ENCODE assay signal across 14 cellular contexts in genomic region chr1:115164940-115165718, GRCh38.
DNase-seq lines count a peak whose midpoint lies in the region; ATAC-seq, FAIRE-seq and TF ChIP-seq lines count a peak whose summit lies in the region.
"Had no signal": no experiment of that assay in that cellular context is flagged by ENCODE, and none has a peak within 500 bp of the region (broad histone marks: within the 10 kb centered on the region; RNA-seq: fewer than 3 reads in every experiment).

No MANE protein-coding gene starts in this region.

- H3K4me1 Mint-ChIP-seq in activated CD4-positive, alpha-beta T cell treated with anti-CD3 and anti-CD28 coated beads for 36 hours, result peaks cover 3% of the 10 kb centered on the region
- H3K4me1 Mint-ChIP-seq in stimulated activated naive CD8-positive, alpha-beta T cell treated with anti-CD3 and anti-CD28 coated beads, Interleukin-15, amount 100 ng/mL, for 72 hours, result peaks cover 8% of the 10 kb centered on the region
- H3K4me1 Mint-ChIP-seq in stimulated activated effector memory CD8-positive, alpha-beta T cell treated with anti-CD3 and anti-CD28 coated beads, Interleukin-12 subunit alpha, Interleukin-12 subunit beta, amount 100 ng/mL, for 72 hours, result peaks cover 6% of the 10 kb centered on the region
- H3K4me1 Mint-ChIP-seq: CD8-positive, alpha-beta memory T cell had no signal

- no peaks in the 10 kb centered on the region for H3K36me3 Mint-ChIP-seq in activated CD4-positive, alpha-beta T cell treated with anti-CD3 and anti-CD28 coated beads for 36 hours (ENCODE audit: low read depth)
- H3K36me3 Mint-ChIP-seq in stimulated activated effector memory CD8-positive, alpha-beta T cell treated with anti-CD3 and anti-CD28 coated beads, Interleukin-12 subunit alpha, Interleukin-12 subunit beta, amount 100 ng/mL, for 72 hours, result no peaks in the 10 kb centered on the region
- H3K36me3 Mint-ChIP-seq: CD8-positive, alpha-beta memory T cell had no signal

- no TSS peak for BruUV-seq in GM12878 (replicated peaks; lab: Mats Ljungman, UMichigan)

- TF ChIP-seq POLR2A in GM12878 (IDR thresholded peaks at IDR 0.05; ENCODE audit: low read depth, low read length), result no peak

- no peaks in the 10 kb centered on the region for H3K79me2 ChIP-seq in GM12878 (ENCODE audit: control insufficient read depth, insufficient read depth, low read length)

- TF ChIP-seq CTCF in GM12878 (IDR thresholded peaks at IDR 0.05 in 2 of 3, conservative IDR thresholded peaks at IDR 0.05 in 1 of 3; ENCODE audit: control insufficient read depth in 2 of 3, extremely low read depth in 1 of 3, insufficient read depth in 1 of 3, low read depth in 3 of 3, low read length in 3 of 3), result no peak

- no peaks in the 10 kb centered on the region for H3K9me3 Mint-ChIP-seq in activated CD4-positive, alpha-beta T cell treated with anti-CD3 and anti-CD28 coated beads for 36 hours (ENCODE audit: low read depth)
- H3K9me3 Mint-ChIP-seq in stimulated activated naive CD8-positive, alpha-beta T cell treated with anti-CD3 and anti-CD28 coated beads, Interleukin-15, amount 100 ng/mL, for 72 hours, result peaks cover 0 to 5% of the 10 kb centered on the region in 2 donors
- H3K9me3 Mint-ChIP-seq in stimulated activated effector memory CD8-positive, alpha-beta T cell treated with anti-CD3 and anti-CD28 coated beads, Interleukin-12 subunit alpha, Interleukin-12 subunit beta, amount 100 ng/mL, for 72 hours, result no peaks in the 10 kb centered on the region
- H3K9me3 Mint-ChIP-seq: CD8-positive, alpha-beta memory T cell had no signal

- H3K27me3 ChIP-seq in GM12878 (replicated peaks in 1 of 2; ENCODE audit: control insufficient read depth in 2 of 2, insufficient read depth in 2 of 2, low read length in 1 of 2), result no peaks in the 10 kb centered on the region
- H3K27me3 ChIP-seq: BLaER1 had no signal

- H2AFZ ChIP-seq in GM12878 (ENCODE audit: control insufficient read depth, low read depth, low read length), result no peak overlapping the region

- 7% methylated on average over 6 of the region's 6 CpGs for WGBS in GM12878 (ENCODE audit: insufficient coverage, insufficient replicate concordance, low lambda C conversion rate, missing lambda C conversion rate)

- peaks cover 32% of the 10 kb centered on the region for H3K27me3 Mint-ChIP-seq in activated CD4-positive, alpha-beta T cell treated with anti-CD3 and anti-CD28 coated beads for 36 hours
- H3K27me3 Mint-ChIP-seq in stimulated activated naive CD8-positive, alpha-beta T cell treated with anti-CD3 and anti-CD28 coated beads, Interleukin-15, amount 100 ng/mL, for 72 hours, result peaks cover 22% of the 10 kb centered on the region

- no peak overlapping the region for H3K4me3 Mint-ChIP-seq in activated CD4-positive, alpha-beta T cell treated with anti-CD3 and anti-CD28 coated beads for 36 hours
- no peak overlapping the region for H3K4me3 Mint-ChIP-seq in stimulated activated naive CD8-positive, alpha-beta T cell treated with anti-CD3 and anti-CD28 coated beads, Interleukin-15, amount 100 ng/mL, for 72 hours
- no peak overlapping the region for H3K4me3 Mint-ChIP-seq in stimulated activated effector memory CD8-positive, alpha-beta T cell treated with anti-CD3 and anti-CD28 coated beads, Interleukin-12 subunit alpha, Interleukin-12 subunit beta, amount 100 ng/mL, for 72 hours
- H3K4me3 Mint-ChIP-seq: CD8-positive, alpha-beta memory T cell had no signal

- SMC1A ChIA-PET in GM12878 (lab: Charles Lee; ENCODE audit: uncharacterized antibody, unreplicated experiment), result no interaction called here

- no peaks in the 10 kb centered on the region for H4K20me1 ChIP-seq in GM12878 (ENCODE audit: control insufficient read depth, insufficient read depth)
- H4K20me1 ChIP-seq: BLaER1 had no signal

- no peak for FAIRE-seq in GM12878 (lab: Jason Lieb, UNC)
- FAIRE-seq: GM12891 had no signal

- no peak overlapping the region for H3K27ac Mint-ChIP-seq in activated CD4-positive, alpha-beta T cell treated with anti-CD3 and anti-CD28 coated beads for 36 hours
- no peak overlapping the region for H3K27ac Mint-ChIP-seq in stimulated activated naive CD8-positive, alpha-beta T cell treated with anti-CD3 and anti-CD28 coated beads, Interleukin-15, amount 100 ng/mL, for 72 hours
- H3K27ac Mint-ChIP-seq in stimulated activated effector memory CD8-positive, alpha-beta T cell treated with anti-CD3 and anti-CD28 coated beads, Interleukin-12 subunit alpha, Interleukin-12 subunit beta, amount 100 ng/mL, for 72 hours, result no peak overlapping the region
- H3K27ac Mint-ChIP-seq: CD8-positive, alpha-beta memory T cell had no signal

- H3K4me1 ChIP-seq in GM12878 (ENCODE audit: control insufficient read depth, insufficient read depth, low read length), result no peaks in the 10 kb centered on the region
- H3K4me1 ChIP-seq: BLaER1 had no signal

- H3K9me3 ChIP-seq in GM12878 (replicated peaks; ENCODE audit: control insufficient read depth, insufficient read depth, low read length), result no peaks in the 10 kb centered on the region
- H3K9me3 ChIP-seq: BLaER1 had no signal

- H3K36me3 ChIP-seq in GM12878 (ENCODE audit: control insufficient read depth in 2 of 2, insufficient read depth in 2 of 2, low read length in 1 of 2), result no peaks in the 10 kb centered on the region
- H3K36me3 ChIP-seq: BLaER1 had no signal

- DNase-seq in activated CD4-positive, alpha-beta T cell treated with anti-CD3 and anti-CD28 coated beads for 36 hours, result no peak
- DNase-seq in activated CD4-positive, alpha-beta T cell treated with anti-CD3 and anti-CD28 coated beads for 1 hour, result no peak
- no peak for DNase-seq in stimulated activated naive CD8-positive, alpha-beta T cell treated with anti-CD3 and anti-CD28 coated beads, Interleukin-15, amount 100 ng/mL, for 72 hours
- no peak for DNase-seq in stimulated activated naive CD8-positive, alpha-beta T cell treated with anti-CD3 and anti-CD28 coated beads, Interleukin-15, Interleukin-2, amounts not matched to agents 100 U/mL and 50 U/mL, for 24 hours
- DNase-seq in GM12878 (ENCODE audit: low read depth, low spot score), result no peak
- no peak for DNase-seq in stimulated activated effector memory CD8-positive, alpha-beta T cell treated with anti-CD3 and anti-CD28 coated beads, Interleukin-12 subunit alpha, Interleukin-12 subunit beta, amount 100 ng/mL, for 72 hours (ENCODE audit: low spot score in 2 of 2)
- DNase-seq: AML-193; CD8-positive, alpha-beta memory T cell; DMS 273 treated with DMSO at 0.1 percent for 48 hours had no signal

- H3K27ac ChIP-seq in GM12878 (ENCODE audit: control insufficient read depth, insufficient read depth), result no peak overlapping the region
- H3K27ac ChIP-seq: 22Rv1, BLaER1 had no signal

- RAD21 ChIA-PET in GM12878 (lab: Charles Lee; ENCODE audit: unreplicated experiment), result no interaction called here

- H3K4me2 ChIP-seq in GM12878 (ENCODE audit: control insufficient read depth, insufficient read depth), result no peak overlapping the region
- H3K4me2 ChIP-seq: BLaER1 had no signal

- no peak for TF ChIP-seq EP300 in GM12878 (IDR thresholded peaks at IDR 0.05; ENCODE audit: borderline replicate concordance in 1 of 2, control insufficient read depth in 1 of 2, low read depth in 2 of 2, low read length in 2 of 2)

- in situ Hi-C loops in GM12878 (cut with MboI), result no loop called here

- POLR2A ChIA-PET in activated CD4-positive, alpha-beta T cell treated with anti-CD3 and anti-CD28 coated beads for 36 hours (lab: Charles Lee), result no interaction called here
- POLR2A ChIA-PET in GM12878 (lab: Charles Lee), result interaction anchor here (0.6 kb wide), 1 partner anchor 481 kb away, joined by 3 read pairs; no protein-coding TSS in a partner anchor

- H3K4me3 ChIP-seq in GM12878, result no peak overlapping the region
- H3K4me3 ChIP-seq: BLaER1 had no signal

- CTCF ChIA-PET in activated CD4-positive, alpha-beta T cell treated with anti-CD3 and anti-CD28 coated beads for 36 hours (lab: Charles Lee), result interaction anchor here (0.6 to 0.8 kb wide), 2 partner anchors 52 to 315 kb away, joined by 3 to 4 read pairs; no protein-coding TSS in a partner anchor
- CTCF ChIA-PET in GM12878 (lab: Yijun Ruan, JAX), result interaction anchor here (0.6 to 1.7 kb wide), 3 partner anchors 200 to 344 kb away, joined by 3 to 4 read pairs (median 4); no protein-coding TSS in a partner anchor

- intact Hi-C loops in activated CD4-positive, alpha-beta T cell treated with anti-CD3 and anti-CD28 coated beads for 36 hours (cut with DNase I, micrococcal nuclease), result loop anchor here in 1 of 2 experiments (1.0 kb wide), 1 partner anchor 19 kb away; no protein-coding TSS in a partner anchor
- intact Hi-C loops in GM12878 (cut with micrococcal nuclease; ENCODE audit: unreplicated experiment), result no loop called here

- H3K9ac ChIP-seq in GM12878 (ENCODE audit: control insufficient read depth, insufficient read depth, low read length), result no peak overlapping the region
- H3K9ac ChIP-seq: BLaER1 had no signal

- peak; percentile 64 for ATAC-seq in activated CD4-positive, alpha-beta T cell treated with anti-CD3 and anti-CD28 coated beads for 36 hours
- peak; percentile 74 for ATAC-seq in stimulated activated naive CD8-positive, alpha-beta T cell treated with anti-CD3 and anti-CD28 coated beads, Interleukin-15, amount 100 ng/mL, for 72 hours
- ATAC-seq in stimulated activated naive CD8-positive, alpha-beta T cell treated with anti-CD3 and anti-CD28 coated beads, Interleukin-15, Interleukin-2, amounts not matched to agents 100 U/mL and 50 U/mL, for 24 hours, result no peak
- ATAC-seq in GM12878, result no peak; the same call in 2 of the 3 replicates
- ATAC-seq in stimulated activated effector memory CD8-positive, alpha-beta T cell treated with anti-CD3 and anti-CD28 coated beads, Interleukin-12 subunit alpha, Interleukin-12 subunit beta, amount 100 ng/mL, for 72 hours, result peak; percentile 75
- ATAC-seq in GM21529 (IDR thresholded peaks at IDR 0.05; ENCODE audit: unreplicated experiment), result no peak
- no peak for ATAC-seq in GM21786 (IDR thresholded peaks at IDR 0.05; ENCODE audit: unreplicated experiment)

- TF ChIP-seq RAD21 in GM12878 (IDR thresholded peaks at IDR 0.05; ENCODE audit: insufficient read depth, low read depth, low read length), result no peak

TF ChIP-seq in GM12878, 131 proteins besides CTCF, POLR2A, EP300 and RAD21:
- TF ChIP-seq JUNB (IDR thresholded peaks at IDR 0.05) (peak; percentile 63), ZBTB33 (IDR thresholded peaks at IDR 0.05) (no peak)

Comparison
In these comparisons a context has a peak if more than half of its experiments do, and no peak if none do; other contexts are left out.
1. ATAC-seq: peak in activated CD4-positive, alpha-beta T cell treated with anti-CD3 and anti-CD28 coated beads for 36 hours (single experiment), stimulated activated naive CD8-positive, alpha-beta T cell treated with anti-CD3 and anti-CD28 coated beads, Interleukin-15, amount 100 ng/mL, for 72 hours (single experiment) and stimulated activated effector memory CD8-positive, alpha-beta T cell treated with anti-CD3 and anti-CD28 coated beads, Interleukin-12 subunit alpha, Interleukin-12 subunit beta, amount 100 ng/mL, for 72 hours (single experiment); none in stimulated activated naive CD8-positive, alpha-beta T cell treated with anti-CD3 and anti-CD28 coated beads, Interleukin-15, Interleukin-2, amounts not matched to agents 100 U/mL and 50 U/mL, for 24 hours (single experiment), GM12878 (single experiment), GM21529 (single experiment) and GM21786 (single experiment).